ENCODE assay signal across 7 cellular contexts in genomic region chr4:337932-338758, GRCh38.
A peak's percentile ranks its signal among the peaks of the same experiment; 100 is the strongest.
DNase-seq lines count a peak whose midpoint lies in the region; ATAC-seq, FAIRE-seq and TF ChIP-seq lines count a peak whose summit lies in the region.

No MANE protein-coding gene starts in this region.

- TF ChIP-seq CTCF in D721Med (IDR thresholded peaks at IDR 0.05; ENCODE audit: insufficient read depth, missing control alignments): no peak

- peak; percentile 30 for DNase-seq in T follicular helper cell (ENCODE audit: low read depth)
- peak; percentile 10 for DNase-seq in brain pericyte (ENCODE audit: low read depth, low spot score)
- peak; percentile 33 for DNase-seq in kidney tubule cell (ENCODE audit: low spot score)
- DNase-seq in stimulated activated CD4-positive, alpha-beta T cell treated with anti-CD3 and anti-CD28 coated beads, Interleukin-2, amount 100 ng/mL, for 48 hours: peak; percentile 35 to 50
- no peak for DNase-seq in D721Med (ENCODE audit: insufficient read length, low spot score)

- no peak for FAIRE-seq in D721Med (lab: Jason Lieb, UNC)

- ATAC-seq in GM18867 (IDR thresholded peaks at IDR 0.05; ENCODE audit: unreplicated experiment) (peak; percentile 34), HG02938 (IDR thresholded peaks at IDR 0.05; ENCODE audit: unreplicated experiment) (peak; percentile 33)
